In genomic region chr21:41695513-41695912, GRCh38 we compare ENCODE assay signal across 16 cellular contexts.
"Had no signal": no experiment of that assay in that cellular context is flagged by ENCODE, and none has a peak within 500 bp of the region (broad histone marks: within the 10 kb centered on the region; RNA-seq: fewer than 3 reads in every experiment).

No MANE protein-coding gene starts in this region.

- ATAC-seq: activated CD8-positive, alpha-beta T cell treated with anti-CD3 and anti-CD28 coated beads for 36 hours; activated T-cell treated with anti-CD3 and anti-CD28 coated beads, Interleukin-2, amount 50 U/mL, for 4 hours; effector memory CD8-positive, alpha-beta T cell; foreskin keratinocyte; left cardiac atrium; lower lobe of right lung; stimulated activated naive CD8-positive, alpha-beta T cell treated with anti-CD3 and anti-CD28 coated beads, Interleukin-15, amount 100 ng/mL, for 72 hours; WTC11 had no signal

- DNase-seq: activated CD4-positive, alpha-beta T cell treated with anti-CD3 and anti-CD28 coated beads for 48 hours; activated CD8-positive, alpha-beta T cell treated with anti-CD3 and anti-CD28 coated beads for 36 hours; activated effector memory CD4-positive, alpha-beta T cell treated with anti-CD3 and anti-CD28 coated beads, Interleukin-2, amount 50 U/mL, for 16 hours; activated T-cell treated with anti-CD3 and anti-CD28 coated beads, Interleukin-2, amount 50 U/mL, for 4 hours; adrenal gland; dermis blood vessel endothelial cell; effector memory CD8-positive, alpha-beta T cell; foreskin keratinocyte; immature natural killer cell; left cardiac atrium; lower lobe of right lung; stimulated activated CD4-positive, alpha-beta T cell treated with anti-CD3 and anti-CD28 coated beads, Interleukin-1b, Interleukin-23, amount 100 ng/mL, for 48 hours; stimulated activated naive CD8-positive, alpha-beta T cell treated with anti-CD3 and anti-CD28 coated beads, Interleukin-15, amount 100 ng/mL, for 72 hours; testis; upper lobe of left lung had no signal
